Comparison of ENCODE assay signal across 12 cellular contexts in genomic region chrX:17595456-17596035, GRCh38.
A peak's percentile ranks its signal among the peaks of the same experiment; 100 is the strongest.
DNase-seq lines count a peak whose midpoint lies in the region; ATAC-seq and TF ChIP-seq lines count a peak whose summit lies in the region.
"Had no signal": no experiment of that assay in that cellular context is flagged by ENCODE, and none has a peak within 500 bp of the region (broad histone marks: within the 10 kb centered on the region; RNA-seq: fewer than 3 reads in every experiment).

No MANE protein-coding gene starts in this region.

- H3K4me3 ChIP-seq in upper lobe of left lung: no peak overlapping the region

- DNase-seq in chondrocyte (ENCODE audit: low spot score): no peak
- peak; percentile 49 for DNase-seq in pulmonary artery endothelial cell (ENCODE audit: low read depth, low spot score)
- DNase-seq in upper lobe of left lung: no peak
- DNase-seq in activated CD8-positive, alpha-beta memory T cell treated with anti-CD3 and anti-CD28 coated beads, Interleukin-2, amount 50 U/mL, for 4 hours: no peak
- DNase-seq in activated T-cell treated with anti-CD3 and anti-CD28 coated beads, Interleukin-2, amount 50 U/mL, for 4 hours: no peak
- DNase-seq in activated T-helper 2 cell treated with anti-CD3 and anti-CD28 coated beads, Interferon-gamma antibody, Interleukin-2, Interleukin-4, amounts not matched to agents 10 μg/mL and 5 μg/mL and 100 μg/mL, durations not matched to agents 14 hours and 24 hours and 36 hours (ENCODE audit: low spot score): no peak
- DNase-seq: activated CD4-positive, alpha-beta T cell treated with anti-CD3 and anti-CD28 coated beads for 36 hours; caudate nucleus; OCI-M1; retina had no signal

- peak overlapping the region; percentile 86 for H3K27ac Mint-ChIP-seq in chondrocyte (ENCODE audit: unreplicated experiment)
- H3K27ac Mint-ChIP-seq in activated T-helper 2 cell treated with anti-CD3 and anti-CD28 coated beads, Interferon-gamma antibody, Interleukin-2, Interleukin-4, amounts not matched to agents 10 μg/mL and 5 μg/mL and 100 μg/mL, durations not matched to agents 14 hours and 24 hours and 36 hours: no peak overlapping the region
- H3K27ac Mint-ChIP-seq: activated CD4-positive, alpha-beta T cell treated with anti-CD3 and anti-CD28 coated beads for 36 hours had no signal

- no peak for TF ChIP-seq EP300 in upper lobe of left lung (IDR thresholded peaks at IDR 0.05)

- intact Hi-C loops in activated T-helper 2 cell treated with anti-CD3 and anti-CD28 coated beads, Interferon-gamma antibody, Interleukin-2, Interleukin-4, amounts not matched to agents 10 μg/mL and 5 μg/mL and 100 μg/mL, durations not matched to agents 14 hours and 24 hours and 36 hours (cut with micrococcal nuclease): loop anchor here (10.0 kb wide), 1 partner anchor 59 kb away; no protein-coding TSS in a partner anchor

- ATAC-seq in GM18907 (IDR thresholded peaks at IDR 0.05; ENCODE audit: unreplicated experiment): peak; percentile 81
- ATAC-seq in HG03196 (IDR thresholded peaks at IDR 0.05; ENCODE audit: unreplicated experiment): peak; percentile 81
- ATAC-seq in upper lobe of left lung (ENCODE audit: low FRiP score in 2 of 2): no peak
- ATAC-seq in activated T-cell treated with anti-CD3 and anti-CD28 coated beads, Interleukin-2, amount 50 U/mL, for 4 hours: no peak
- ATAC-seq: activated CD4-positive, alpha-beta T cell treated with anti-CD3 and anti-CD28 coated beads for 36 hours had no signal

- H3K36me3 ChIP-seq in upper lobe of left lung: no peaks in the 10 kb centered on the region

- 43 to 68% methylated on average over 3 of the region's 3 CpGs for WGBS in upper lobe of left lung, 2 donors

- no peak for TF ChIP-seq POLR2A in upper lobe of left lung (IDR thresholded peaks at IDR 0.05)

- H3K4me1 ChIP-seq in upper lobe of left lung: peaks cover 4 to 15% (median 5%) of the 10 kb centered on the region in 4 donors

- H3K36me3 Mint-ChIP-seq in chondrocyte (ENCODE audit: low read depth): no peaks in the 10 kb centered on the region
- H3K36me3 Mint-ChIP-seq in activated T-cell treated with anti-CD3 and anti-CD28 coated beads, Interleukin-2, amount 50 U/mL, for 4 hours (ENCODE audit: insufficient read depth): no peaks in the 10 kb centered on the region
- no peaks in the 10 kb centered on the region for H3K36me3 Mint-ChIP-seq in activated T-helper 2 cell treated with anti-CD3 and anti-CD28 coated beads, Interferon-gamma antibody, Interleukin-2, Interleukin-4, amounts not matched to agents 10 μg/mL and 5 μg/mL and 100 μg/mL, durations not matched to agents 14 hours and 24 hours and 36 hours (ENCODE audit: low read depth)

- no peak overlapping the region for H3K27ac ChIP-seq in upper lobe of left lung

- H3K4me1 Mint-ChIP-seq in chondrocyte (ENCODE audit: low read depth): peaks cover 92% of the 10 kb centered on the region
- H3K4me1 Mint-ChIP-seq in activated T-cell treated with anti-CD3 and anti-CD28 coated beads, Interleukin-2, amount 50 U/mL, for 4 hours (ENCODE audit: low read depth): peaks cover 2% of the 10 kb centered on the region
- H3K4me1 Mint-ChIP-seq in activated T-helper 2 cell treated with anti-CD3 and anti-CD28 coated beads, Interferon-gamma antibody, Interleukin-2, Interleukin-4, amounts not matched to agents 10 μg/mL and 5 μg/mL and 100 μg/mL, durations not matched to agents 14 hours and 24 hours and 36 hours (ENCODE audit: low read depth): peaks cover 11% of the 10 kb centered on the region

- no peak overlapping the region for H3K4me3 Mint-ChIP-seq in chondrocyte (ENCODE audit: unreplicated experiment)
- H3K4me3 Mint-ChIP-seq in activated T-cell treated with anti-CD3 and anti-CD28 coated beads, Interleukin-2, amount 50 U/mL, for 4 hours: no peak overlapping the region
- no peak overlapping the region for H3K4me3 Mint-ChIP-seq in activated T-helper 2 cell treated with anti-CD3 and anti-CD28 coated beads, Interferon-gamma antibody, Interleukin-2, Interleukin-4, amounts not matched to agents 10 μg/mL and 5 μg/mL and 100 μg/mL, durations not matched to agents 14 hours and 24 hours and 36 hours (ENCODE audit: low read depth)
- H3K4me3 Mint-ChIP-seq: activated CD4-positive, alpha-beta T cell treated with anti-CD3 and anti-CD28 coated beads for 36 hours had no signal

- H3K9me3 Mint-ChIP-seq in chondrocyte (ENCODE audit: low read depth): peaks cover 3% of the 10 kb centered on the region
- no peaks in the 10 kb centered on the region for H3K9me3 Mint-ChIP-seq in activated T-cell treated with anti-CD3 and anti-CD28 coated beads, Interleukin-2, amount 50 U/mL, for 4 hours
- no peaks in the 10 kb centered on the region for H3K9me3 Mint-ChIP-seq in activated T-helper 2 cell treated with anti-CD3 and anti-CD28 coated beads, Interferon-gamma antibody, Interleukin-2, Interleukin-4, amounts not matched to agents 10 μg/mL and 5 μg/mL and 100 μg/mL, durations not matched to agents 14 hours and 24 hours and 36 hours

- H3K27me3 Mint-ChIP-seq in chondrocyte (ENCODE audit: low read depth): no peaks in the 10 kb centered on the region
- peaks cover 3% of the 10 kb centered on the region for H3K27me3 Mint-ChIP-seq in activated T-cell treated with anti-CD3 and anti-CD28 coated beads, Interleukin-2, amount 50 U/mL, for 4 hours (ENCODE audit: low read depth)
- H3K27me3 Mint-ChIP-seq in activated T-helper 2 cell treated with anti-CD3 and anti-CD28 coated beads, Interferon-gamma antibody, Interleukin-2, Interleukin-4, amounts not matched to agents 10 μg/mL and 5 μg/mL and 100 μg/mL, durations not matched to agents 14 hours and 24 hours and 36 hours (ENCODE audit: low read depth): peaks cover 6% of the 10 kb centered on the region

- TF ChIP-seq CTCF in chondrocyte (IDR thresholded peaks at IDR 0.05) (no peak), upper lobe of left lung (IDR thresholded peaks at IDR 0.05) (no peak)

- no peaks in the 10 kb centered on the region for H3K9me3 ChIP-seq in upper lobe of left lung

- no peaks in the 10 kb centered on the region for H3K27me3 ChIP-seq in upper lobe of left lung

Comparison
In these comparisons a context has a peak if more than half of its experiments do, and no peak if none do; other contexts are left out.
1. ATAC-seq: peak in GM18907 (single experiment) and HG03196 (single experiment); none in upper lobe of left lung (0 of 2) and activated T-cell treated with anti-CD3 and anti-CD28 coated beads, Interleukin-2, amount 50 U/mL, for 4 hours (0 of 2).